In the genomic region with DNA sequence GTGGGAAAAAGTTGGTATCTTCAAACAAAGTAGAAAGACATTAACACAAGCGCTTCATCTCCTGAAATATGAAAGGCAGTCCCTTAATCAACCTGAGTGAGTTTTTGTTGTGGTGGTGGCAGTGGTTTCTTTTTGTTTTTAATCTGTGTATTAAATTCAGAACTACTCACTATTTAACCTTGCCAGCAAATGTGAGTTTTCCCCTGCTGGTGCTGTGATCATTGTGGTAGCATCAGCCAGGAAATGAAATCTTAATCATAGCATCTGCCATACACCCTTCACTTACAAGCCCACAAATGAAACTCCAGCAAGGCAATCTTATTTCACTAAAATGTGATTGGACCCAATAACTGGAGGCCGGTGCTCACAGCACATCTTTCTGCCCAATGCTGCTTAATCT, we compare ENCODE assay signal across 22 cellular contexts.
"Had no signal": no experiment of that assay in that cellular context is flagged by ENCODE, and none has a peak within 500 bp of the region (broad histone marks: within the 10 kb centered on the region; RNA-seq: fewer than 3 reads in every experiment).

No MANE protein-coding gene starts in this region.

- H3K4me3 ChIP-seq: neural progenitor cell, ovary, psoas muscle, right lobe of liver, sigmoid colon, stomach, thoracic aorta, thyroid gland, tibial nerve, upper lobe of left lung, vagina had no signal

- DNase-seq: occipital lobe; ovary; posterior cingulate gyrus; psoas muscle; right cardiac atrium; right lobe of liver; sigmoid colon; small intestine; stimulated activated CD4-positive, alpha-beta T cell treated with anti-CD3 and anti-CD28 coated beads, Interleukin-15, amount 100 ng/mL, for 24 hours; stimulated activated CD4-positive, alpha-beta T cell treated with anti-CD3 and anti-CD28 coated beads, Interleukin-2, amount 100 ng/mL, for 24 hours; stimulated activated CD4-positive, alpha-beta T cell treated with anti-CD3 and anti-CD28 coated beads, Interleukin-2, amount 100 ng/mL, for 48 hours; stimulated activated CD4-positive, alpha-beta T cell treated with anti-CD3 and anti-CD28 coated beads, Interleukin-4, amount 100 ng/mL, for 24 hours; stimulated activated naive B cell treated with anti-CD40 and anti-IgM and Interleukin-4, amounts not matched to agents 10 μg/mL and 1 μg/mL and 100 μg/mL, for 72 hours; stimulated activated naive CD4-positive, alpha-beta T cell treated with Interleukin-2 at 50 U/mL for 16 hours; stomach; thyroid gland; trophoblast cell; upper lobe of left lung had no signal
